In the genomic region with DNA sequence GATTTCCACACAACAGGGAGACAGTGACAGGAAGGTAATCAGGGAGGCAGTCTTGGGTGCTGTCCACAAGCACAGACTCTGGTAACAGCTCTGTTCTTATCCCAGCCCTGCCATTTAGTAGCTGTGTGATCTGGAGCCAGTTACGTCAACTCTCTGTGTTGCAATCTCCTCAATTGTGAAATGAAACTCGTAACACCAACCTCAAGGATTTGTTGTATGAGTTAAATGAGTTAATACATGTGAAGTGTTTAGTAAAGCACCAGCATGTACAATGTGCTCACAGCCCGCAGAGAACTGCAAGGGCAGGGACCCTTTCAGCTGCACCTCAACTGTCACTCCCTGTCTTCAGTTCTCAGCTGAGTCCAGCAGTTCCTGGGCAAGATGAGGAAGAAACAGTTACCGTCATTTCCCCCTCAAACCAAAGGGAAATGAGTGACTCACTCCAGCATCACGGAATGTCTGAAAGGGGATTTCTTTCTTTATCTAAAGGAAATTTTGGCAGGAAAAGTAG, we compare ENCODE assay signal across 8 cellular contexts. TPM values are rescaled to one million over a fixed set of nuclear protein-coding genes. Genes with fewer than 3 reads are reported as not detected.
DNase-seq lines count a peak whose midpoint lies in the region; ATAC-seq and TF ChIP-seq lines count a peak whose summit lies in the region.

No MANE protein-coding gene starts in this region.

- peak overlapping the region; percentile 44 for H3K4ac ChIP-seq in IMR-90 (ENCODE audit: low read depth, low read length)

- in situ Hi-C loops in IMR-90 (cut with MboI; ENCODE audit: low sequenced_read_pairs): no loop called here

- no peak for TF ChIP-seq RAD21 in IMR-90 (IDR thresholded peaks at IDR 0.05; ENCODE audit: low read length)

- no peaks in the 10 kb centered on the region for H3K79me1 ChIP-seq in IMR-90 (ENCODE audit: low read depth in 1 of 2, low read length in 2 of 2)

- no peak overlapping the region for H4K5ac ChIP-seq in IMR-90 (ENCODE audit: low read depth, low read length)

- intact Hi-C loops in IMR-90 (cut with micrococcal nuclease): no loop called here
- intact Hi-C loops in breast epithelium (cut with DNase I; ENCODE audit: low total_unique reads): no loop called here

- peak overlapping the region in 1 of 2 experiments; percentile 47; a peak in 2 of 4 replicates for H4K8ac ChIP-seq in IMR-90 (ENCODE audit: low read depth in 2 of 2, low read length in 2 of 2)

- dilution Hi-C loops in IMR-90 (cut with HindIII; ENCODE audit: low sequenced_read_pairs, unreplicated experiment): no loop called here

- H3K4me2 ChIP-seq in IMR-90 (ENCODE audit: low read depth, low read length): peak overlapping the region; percentile 91

- POLR2A ChIA-PET in IMR-90 (lab: Charles Lee; ENCODE audit: unreplicated experiment): interaction anchor here (0.5 to 0.6 kb wide), 2 partner anchors 10 to 11 kb away, joined by 3 to 8 read pairs; no protein-coding TSS in a partner anchor

- H3K9ac ChIP-seq in IMR-90 (ENCODE audit: low read depth, low read length): no peak overlapping the region

- H4K20me1 ChIP-seq in IMR-90 (ENCODE audit: insufficient read depth, low read length): no peaks in the 10 kb centered on the region

- no peak overlapping the region for H2AK5ac ChIP-seq in IMR-90 (ENCODE audit: low read depth, low read length)

- H3K23ac ChIP-seq in IMR-90 (ENCODE audit: low read depth, low read length): no peak overlapping the region

- H3K36me3 ChIP-seq in IMR-90 (ENCODE audit: control insufficient read depth, insufficient read depth, low read length) (no peaks in the 10 kb centered on the region), breast epithelium (no peaks in the 10 kb centered on the region), mesodermal cell (ENCODE audit: control insufficient read depth, insufficient read depth, low read length) (no peaks in the 10 kb centered on the region), H7 (replicated peaks; ENCODE audit: control insufficient read depth, insufficient read depth, low read length) (no peaks in the 10 kb centered on the region)

- H3K27me3 ChIP-seq in IMR-90 (ENCODE audit: control insufficient read depth, insufficient read depth, low read length) (no peaks in the 10 kb centered on the region), breast epithelium (no peaks in the 10 kb centered on the region), H7 (ENCODE audit: control insufficient read depth, insufficient read depth, low read length) (no peaks in the 10 kb centered on the region; the same call in 1 of the 2 replicates)

- peak overlapping the region; percentile 58 for H2BK120ac ChIP-seq in IMR-90 (ENCODE audit: low read depth, low read length)

- no peak overlapping the region; the same call in 2 of the 3 replicates for H2BK15ac ChIP-seq in IMR-90 (ENCODE audit: low read depth, low read length)

- peak overlapping the region; percentile 8; the same call in 1 of the 2 replicates for H4K91ac ChIP-seq in IMR-90 (ENCODE audit: insufficient read depth, low read depth, low read length)

- H3K4me1 ChIP-seq in IMR-90 (ENCODE audit: control insufficient read depth, insufficient read depth, low read length) (peaks cover 2% of the 10 kb centered on the region; the same call in 1 of the 2 replicates), breast epithelium (no peaks in the 10 kb centered on the region), mesodermal cell (ENCODE audit: control insufficient read depth, insufficient read depth, low read length, poor library complexity, severe bottlenecking) (peaks cover 4% of the 10 kb centered on the region)

- WGBS in IMR-90 (ENCODE audit: extremely low coverage in 2 of 2, insufficient read length in 1 of 2), 2 experiments: no CpG with 5 or more reads among the region's 5 CpGs
- WGBS in mesodermal cell (ENCODE audit: insufficient coverage in 2 of 2), 2 experiments: 100% methylated on average over 1 to 2 of the region's 5 CpGs

- H3K27ac ChIP-seq in IMR-90 (ENCODE audit: insufficient read depth, low read length) (peak overlapping the region; percentile 66), breast epithelium (peak overlapping the region; percentile 43 to 80), mesodermal cell (ENCODE audit: low read depth, low read length, severe bottlenecking) (peak overlapping the region; percentile 32)

- peak overlapping the region; percentile 85 for H2AFZ ChIP-seq in IMR-90 (replicated peaks; ENCODE audit: low read length, poor library complexity)

- BruUV-seq in IMR-90 (replicated peaks; lab: Mats Ljungman, UMichigan): no TSS peak

- peak overlapping the region; percentile 19; the same call in 1 of the 2 replicates for H2BK20ac ChIP-seq in IMR-90 (ENCODE audit: low read depth, low read length)

- H3K18ac ChIP-seq in IMR-90 (ENCODE audit: low read depth, low read length): no peak overlapping the region

- no peak for TF ChIP-seq POLR2A in IMR-90 (IDR thresholded peaks at IDR 0.05; ENCODE audit: low read depth, low read length)
- no peak for TF ChIP-seq POLR2A in breast epithelium (IDR thresholded peaks at IDR 0.05)

- H3K56ac ChIP-seq in IMR-90 (ENCODE audit: extremely low read depth, insufficient read depth, low read length): no peak overlapping the region

- H3K9me1 ChIP-seq in IMR-90 (ENCODE audit: insufficient read depth, low read length): 0 out of 2 replicates have a peak, but pooled peaks cover 2% of the 10 kb centered on the region

- DNase-seq in AG08396 (ENCODE audit: low spot score) (peak; percentile 58), IMR-90 (peak; percentile 94), breast epithelium (ENCODE audit: low spot score in 2 of 2) (no peak), H7 (no peak), DMS153 (lab: John Stamatoyannopoulos, UW) (no peak)
- DNase-seq in stimulated activated naive CD4-positive, alpha-beta T cell treated with Interleukin-2 at 50 U/mL for 16 hours (lab: John Stamatoyannopoulos, UW): no peak
- DNase-seq in stimulated activated naive CD4-positive, alpha-beta T cell (lab: John Stamatoyannopoulos, UW): no peak

- 0 out of 2 replicates have a peak overlapping the region, but pooled peaks have one; percentile 31 for H3K14ac ChIP-seq in IMR-90 (replicated peaks; ENCODE audit: low read depth, low read length)

- CTCF ChIA-PET in IMR-90 (lab: Yijun Ruan, JAX): interaction anchor here (1.1 kb wide), 2 partner anchors 8 to 40 kb away, joined by 3 to 4 read pairs; a partner anchor contains a TSS

- peak; percentile 92 for ATAC-seq in IMR-90 (ENCODE audit: low read depth)

- TF ChIP-seq CTCF in IMR-90 (conservative IDR thresholded peaks at IDR 0.05; ENCODE audit: low read depth, low read length) (no peak), breast epithelium (IDR thresholded peaks at IDR 0.05) (no peak)

- H3K9me3 ChIP-seq in IMR-90 (ENCODE audit: control insufficient read depth, insufficient read depth, low read length) (no peaks in the 10 kb centered on the region), breast epithelium (no peaks in the 10 kb centered on the region), mesodermal cell (ENCODE audit: control insufficient read depth, low read length) (no peaks in the 10 kb centered on the region)

- H3K4me3 ChIP-seq in IMR-90 (ENCODE audit: insufficient read depth, low read depth, low read length) (peak overlapping the region; percentile 30; the same call in 1 of the 2 replicates), breast epithelium (peak overlapping the region in 1 of 3 donors; percentile 11), mesodermal cell (ENCODE audit: extremely low read depth, insufficient read depth, low read length, poor library complexity, severe bottlenecking) (no peak overlapping the region), H7 (ENCODE audit: insufficient read depth, low read depth, low read length) (no peak overlapping the region)

- H2AK9ac ChIP-seq in IMR-90 (replicated peaks; ENCODE audit: low read depth, low read length, poor library complexity): no peak overlapping the region

- peak overlapping the region; percentile 66 for H2BK5ac ChIP-seq in IMR-90 (ENCODE audit: low read depth, low read length, poor library complexity, severe bottlenecking)

TF ChIP-seq in IMR-90, 13 proteins besides CTCF, POLR2A, EP300 and RAD21 (continues in another document):
- TF ChIP-seq, protein P1, sequence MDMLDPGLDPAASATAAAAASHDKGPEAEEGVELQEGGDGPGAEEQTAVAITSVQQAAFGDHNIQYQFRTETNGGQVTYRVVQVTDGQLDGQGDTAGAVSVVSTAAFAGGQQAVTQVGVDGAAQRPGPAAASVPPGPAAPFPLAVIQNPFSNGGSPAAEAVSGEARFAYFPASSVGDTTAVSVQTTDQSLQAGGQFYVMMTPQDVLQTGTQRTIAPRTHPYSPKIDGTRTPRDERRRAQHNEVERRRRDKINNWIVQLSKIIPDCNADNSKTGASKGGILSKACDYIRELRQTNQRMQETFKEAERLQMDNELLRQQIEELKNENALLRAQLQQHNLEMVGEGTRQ (IDR thresholded peaks at IDR 0.05; ENCODE audit: low read depth, low read length): no peak
- TF ChIP-seq BHLHE40 (IDR thresholded peaks at IDR 0.05; ENCODE audit: low read depth, low read length): no peak
- TF ChIP-seq, protein P2, sequence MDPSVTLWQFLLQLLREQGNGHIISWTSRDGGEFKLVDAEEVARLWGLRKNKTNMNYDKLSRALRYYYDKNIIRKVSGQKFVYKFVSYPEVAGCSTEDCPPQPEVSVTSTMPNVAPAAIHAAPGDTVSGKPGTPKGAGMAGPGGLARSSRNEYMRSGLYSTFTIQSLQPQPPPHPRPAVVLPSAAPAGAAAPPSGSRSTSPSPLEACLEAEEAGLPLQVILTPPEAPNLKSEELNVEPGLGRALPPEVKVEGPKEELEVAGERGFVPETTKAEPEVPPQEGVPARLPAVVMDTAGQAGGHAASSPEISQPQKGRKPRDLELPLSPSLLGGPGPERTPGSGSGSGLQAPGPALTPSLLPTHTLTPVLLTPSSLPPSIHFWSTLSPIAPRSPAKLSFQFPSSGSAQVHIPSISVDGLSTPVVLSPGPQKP (IDR thresholded peaks at IDR 0.05; ENCODE audit: borderline replicate concordance, low read depth, low read length): no peak
- peak; percentile 99 for TF ChIP-seq CEBPB (IDR thresholded peaks at IDR 0.05; ENCODE audit: low read depth, low read length)
- TF ChIP-seq MXI1 (IDR thresholded peaks at IDR 0.05; ENCODE audit: borderline replicate concordance, low read depth, low read length): no peak; the same call in 1 of the 2 replicates
- no peak for TF ChIP-seq NFE2L2 (IDR thresholded peaks at IDR 0.05; ENCODE audit: low read depth, low read length)
- no peak for TF ChIP-seq MAZ (IDR thresholded peaks at IDR 0.05; ENCODE audit: borderline replicate concordance, low read depth, low read length)
- no peak for TF ChIP-seq MAFK (IDR thresholded peaks at IDR 0.05; ENCODE audit: low read depth, low read length)
- no peak for TF ChIP-seq RFX5 (IDR thresholded peaks at IDR 0.05; ENCODE audit: low read depth, low read length)
- TF ChIP-seq CHD1 (IDR thresholded peaks at IDR 0.05; ENCODE audit: low read depth, low read length): no peak

RNA-seq across cellular contexts. Expression of a gene that starts 39.8 kb away (rescaled TPM):
- total RNA-seq in IMR-90 (2012; rRNA removed) (44.8 and 46.4 TPM in 2 replicates), breast epithelium (10 to 100 TPM in 1 of 3 donors, 1 to 10 TPM in 2; 4.0 to 11.9 (median 6.2) TPM)
- 13.6 and 14.6 TPM in 2 replicates for polyA plus RNA-seq in IMR-90 (2012; rRNA removed)
- polyA plus RNA-seq in IMR-90 (2012; cell fraction: cytosol; rRNA removed): 8.7 and 9.0 TPM in 2 replicates
- 7.6 and 8.1 TPM in 2 replicates for polyA plus RNA-seq in IMR-90 (2012; cell fraction: nucleus; rRNA removed; ENCODE audit: low replicate concordance)
- polyA plus RNA-seq in mesodermal cell (2013, experiment 1 of 2): 3.3 TPM
- polyA plus RNA-seq in mesodermal cell (2013, experiment 2 of 2): 3.2 TPM
- total RNA-seq in H7 (2014; rRNA removed; shearing (Covaris generic)): 32.6 and 36.9 TPM in 2 replicates

Comparison
In these comparisons a context has a peak if more than half of its experiments do, and no peak if none do; other contexts are left out.
1. DNase-seq: peak in AG08396 (single experiment) and IMR-90 (single experiment); none in breast epithelium (0 of 2), stimulated activated naive CD4-positive, alpha-beta T cell treated with Interleukin-2 at 50 U/mL for 16 hours (single experiment), H7 (single experiment), DMS153 (single experiment) and stimulated activated naive CD4-positive, alpha-beta T cell (0 of 6).
2. Peak in every context shown above with its lines, with median percentiles within 50 percentile points of each other: H3K27ac ChIP-seq.